1 cellular context compared by ENCODE assay signal in genomic region chr16:35252356-35252936, GRCh38.
TF ChIP-seq lines count a peak whose summit lies in the region.

No MANE protein-coding gene starts in this region.

TF ChIP-seq in K562, 482 proteins besides CTCF, POLR2A, EP300 and RAD21 (continued from another document):
- TF ChIP-seq UBTF (IDR thresholded peaks at IDR 0.05; ENCODE audit: borderline replicate concordance in 1 of 2, low read depth in 2 of 2, low read length in 2 of 2) (no peak), ZBTB12 (CRISPR knock-in tag; IDR thresholded peaks at IDR 0.05) (peak; percentile 75), KHSRP (IDR thresholded peaks at IDR 0.05) (0 out of 2 replicates have a peak, but pooled peaks have one; percentile 37), CEBPB (tag; IDR thresholded peaks at IDR 0.05) (peak; percentile 95), ATF7 (IDR thresholded peaks at IDR 0.05) (peak; percentile 64; the same call in 1 of the 2 replicates), CEBPG (CRISPR knock-in tag; IDR thresholded peaks at IDR 0.05) (no peak), CEBPG (tag; conservative IDR thresholded peaks at IDR 0.05 in 1 of 2, IDR thresholded peaks at IDR 0.05 in 1 of 2) (peak; percentile 48 to 89; a peak in 3 of 4 replicates), CREB1 (IDR thresholded peaks at IDR 0.05) (peak; percentile 72), CREB1 (CRISPR knock-in tag; IDR thresholded peaks at IDR 0.05) (peak; percentile 95), NCOA1 (IDR thresholded peaks at IDR 0.05; ENCODE audit: low read depth) (peak; percentile 78), EP400 (IDR thresholded peaks at IDR 0.05) (no peak), ZNF146 (CRISPR knock-in tag; IDR thresholded peaks at IDR 0.05; ENCODE audit: unreplicated experiment) (no peak), JUND (IDR thresholded peaks at IDR 0.05; ENCODE audit: borderline replicate concordance, low read depth, low read length) (no peak), JUND (tag; IDR thresholded peaks at IDR 0.05; ENCODE audit: borderline replicate concordance, low read depth, low read length) (peak; percentile 79; the same call in 1 of the 3 replicates), CREM (IDR thresholded peaks at IDR 0.05; ENCODE audit: low read depth) (peak; percentile 64), SRF (CRISPR knock-in tag; IDR thresholded peaks at IDR 0.05) (no peak), ATF3 (IDR thresholded peaks at IDR 0.05) (peak; percentile 92), ATF3 (CRISPR knock-in tag; conservative IDR thresholded peaks at IDR 0.05) (no peak), JUNB (CRISPR knock-in tag; conservative IDR thresholded peaks at IDR 0.05) (peak; percentile 88)
